Comparison of ENCODE assay signal across 29 cellular contexts in genomic region chr16:85276741-85277140, GRCh38.
"Had no signal": no experiment of that assay in that cellular context is flagged by ENCODE, and none has a peak within 500 bp of the region (broad histone marks: within the 10 kb centered on the region; RNA-seq: fewer than 3 reads in every experiment).

No MANE protein-coding gene starts in this region.

- H3K4me2 ChIP-seq: SK-N-SH had no signal

- H3K4me3 ChIP-seq: K562, SJCRH30 had no signal

- H3K27ac ChIP-seq: SJCRH30 had no signal

- H3K36me3 ChIP-seq: SJCRH30 had no signal

- ATAC-seq: activated CD8-positive, alpha-beta memory T cell treated with anti-CD3 and anti-CD28 coated beads, Interleukin-2, amount 10 ng/mL, durations not matched to agents 7 days and 5 days; K562 had no signal

- H3K4me1 Mint-ChIP-seq: activated B cell treated with CpG ODN at 0.5 μM for 24 hours; activated CD4-positive, alpha-beta T cell treated with anti-CD3 and anti-CD28 coated beads, Interleukin-2, amount 10 ng/mL, durations not matched to agents 24 days and 14 days; activated CD8-positive, alpha-beta memory T cell treated with anti-CD3 and anti-CD28 coated beads, Interleukin-2, amount 10 ng/mL, durations not matched to agents 7 days and 5 days; activated naive CD8-positive, alpha-beta T cell treated with anti-CD3 and anti-CD28 coated beads, Interleukin-2, amount 50 U/mL, for 24 hours; central memory CD8-positive, alpha-beta T cell had no signal

- H3K4me3 Mint-ChIP-seq: activated B cell treated with CpG ODN at 0.5 μM for 24 hours; activated CD4-positive, alpha-beta T cell treated with anti-CD3 and anti-CD28 coated beads, Interleukin-2, amount 10 ng/mL, durations not matched to agents 24 days and 14 days; activated CD8-positive, alpha-beta memory T cell treated with anti-CD3 and anti-CD28 coated beads, Interleukin-2, amount 10 ng/mL, durations not matched to agents 7 days and 5 days; activated naive CD8-positive, alpha-beta T cell treated with anti-CD3 and anti-CD28 coated beads, Interleukin-2, amount 50 U/mL, for 24 hours; activated T-cell treated with anti-CD3 and anti-CD28 coated beads, Interleukin-2, amount 50 U/mL, for 24 hours; activated T-helper 1 cell treated with anti-CD3 and anti-CD28 coated beads, Interleukin-12 subunit alpha, Interleukin-12 subunit beta, Interleukin-2, Interleukin-4 antibody, amounts not matched to agents 30 ng/mL and 10 ng/mL and 1 ng/mL, durations not matched to agents 14 hours and 24 hours and 36 hours; brain; central memory CD8-positive, alpha-beta T cell had no signal

- H3K9me3 Mint-ChIP-seq: activated B cell treated with CpG ODN at 0.5 μM for 24 hours; activated CD4-positive, alpha-beta T cell treated with anti-CD3 and anti-CD28 coated beads, Interleukin-2, amount 10 ng/mL, durations not matched to agents 24 days and 14 days; activated naive CD4-positive, alpha-beta T cell treated with anti-CD3 and anti-CD28 coated beads, Interleukin-2, amount 50 U/mL, for 72 hours; activated naive CD8-positive, alpha-beta T cell treated with anti-CD3 and anti-CD28 coated beads, Interleukin-2, amount 50 U/mL, for 24 hours; activated T-cell treated with anti-CD3 and anti-CD28 coated beads, Interleukin-2, amount 50 U/mL, for 24 hours; activated T-helper 1 cell treated with anti-CD3 and anti-CD28 coated beads, Interleukin-12 subunit alpha, Interleukin-12 subunit beta, Interleukin-2, Interleukin-4 antibody, amounts not matched to agents 30 ng/mL and 10 ng/mL and 1 ng/mL, durations not matched to agents 14 hours and 24 hours and 36 hours; brain; central memory CD8-positive, alpha-beta T cell had no signal

- DNase-seq: activated B cell treated with CpG ODN at 0.5 μM for 24 hours; activated CD4-positive, alpha-beta T cell treated with anti-CD3 and anti-CD28 coated beads for 1 hour; activated CD4-positive, alpha-beta T cell treated with anti-CD3 and anti-CD28 coated beads, Interleukin-2, amount 10 ng/mL, durations not matched to agents 24 days and 14 days; activated CD4-positive, alpha-beta T cell treated with anti-CD3 and anti-CD28 coated beads, Interleukin-2, amount 50 U/mL, for 48 hours; activated CD8-positive, alpha-beta memory T cell treated with anti-CD3 and anti-CD28 coated beads, Interleukin-2, amount 10 ng/mL, durations not matched to agents 7 days and 5 days; activated effector memory CD4-positive, alpha-beta T cell treated with Interleukin-2 at 50 U/mL for 16 hours; activated naive CD4-positive, alpha-beta T cell treated with Interleukin-2 at 50 U/mL for 16 hours; activated naive CD8-positive, alpha-beta T cell treated with anti-CD3 and anti-CD28 coated beads, Interleukin-2, amount 50 U/mL, for 24 hours; activated T-cell treated with anti-CD3 and anti-CD28 coated beads, Interleukin-2, amount 50 U/mL, for 24 hours; amygdala; Karpas-422; NCI-H1048; NCI-H146; NCI-H187 treated with DMSO at 0.1 percent for 48 hours; NCI-H2081 treated with DMSO at 0.1 percent for 48 hours; NCI-H510A treated with DMSO at 0.1 percent for 48 hours; NCI-H774; NK-92 treated with Interleukin-12 subunit alpha and Interleukin-12 subunit beta, amount 100 ng/mL, for 24 hours; OCI-M1; Right ventricle myocardium superior; RPMI8226; SK-N-SH; T-helper 1 cell had no signal

- H3K27me3 Mint-ChIP-seq: activated B cell treated with CpG ODN at 0.5 μM for 24 hours; activated CD4-positive, alpha-beta T cell treated with anti-CD3 and anti-CD28 coated beads, Interleukin-2, amount 10 ng/mL, durations not matched to agents 24 days and 14 days; activated CD8-positive, alpha-beta memory T cell treated with anti-CD3 and anti-CD28 coated beads, Interleukin-2, amount 10 ng/mL, durations not matched to agents 7 days and 5 days had no signal

- H3K9me3 ChIP-seq: SJCRH30, SK-N-SH had no signal

- H3K27me3 ChIP-seq: SJCRH30 had no signal

- H3K36me3 Mint-ChIP-seq: activated CD8-positive, alpha-beta memory T cell treated with anti-CD3 and anti-CD28 coated beads, Interleukin-2, amount 10 ng/mL, durations not matched to agents 7 days and 5 days; activated naive CD4-positive, alpha-beta T cell treated with anti-CD3 and anti-CD28 coated beads, Interleukin-2, amount 50 U/mL, for 72 hours; brain had no signal

- H3K27ac Mint-ChIP-seq: activated B cell treated with CpG ODN at 0.5 μM for 24 hours; activated CD4-positive, alpha-beta T cell treated with anti-CD3 and anti-CD28 coated beads, Interleukin-2, amount 10 ng/mL, durations not matched to agents 24 days and 14 days; activated CD8-positive, alpha-beta memory T cell treated with anti-CD3 and anti-CD28 coated beads, Interleukin-2, amount 10 ng/mL, durations not matched to agents 7 days and 5 days; activated naive CD4-positive, alpha-beta T cell treated with anti-CD3 and anti-CD28 coated beads, Interleukin-2, amount 50 U/mL, for 72 hours; activated naive CD8-positive, alpha-beta T cell treated with anti-CD3 and anti-CD28 coated beads, Interleukin-2, amount 50 U/mL, for 24 hours; activated T-cell treated with anti-CD3 and anti-CD28 coated beads, Interleukin-2, amount 50 U/mL, for 24 hours; activated T-helper 1 cell treated with anti-CD3 and anti-CD28 coated beads, Interleukin-12 subunit alpha, Interleukin-12 subunit beta, Interleukin-2, Interleukin-4 antibody, amounts not matched to agents 30 ng/mL and 10 ng/mL and 1 ng/mL, durations not matched to agents 14 hours and 24 hours and 36 hours had no signal

- H3K9me2 ChIP-seq: SK-N-SH had no signal
